Comparison of ENCODE assay signal across 8 cellular contexts in genomic region chrX:150693782-150694574, GRCh38. TPM values are rescaled to one million over a fixed set of nuclear protein-coding genes. Genes with fewer than 3 reads are reported as not detected.
DNase-seq lines count a peak whose midpoint lies in the region; ATAC-seq and TF ChIP-seq lines count a peak whose summit lies in the region.

No MANE protein-coding gene starts in this region.

- CTCF ChIA-PET in activated CD4-positive, alpha-beta memory T cell treated with anti-CD3 and anti-CD28 coated beads, Interleukin-2, amount 10 ng/mL, durations not matched to agents 7 days and 5 days (lab: Charles Lee) = interaction anchor here (1.0 kb wide), 1 partner anchor 11 kb away, joined by 7 read pairs; no protein-coding TSS in a partner anchor

- H3K36me3 Mint-ChIP-seq in activated CD4-positive, alpha-beta memory T cell treated with anti-CD3 and anti-CD28 coated beads, Interleukin-2, amount 10 ng/mL, durations not matched to agents 7 days and 5 days (ENCODE audit: low read depth) = peaks cover 28% of the 10 kb centered on the region
- peaks cover 16% of the 10 kb centered on the region for H3K36me3 Mint-ChIP-seq in effector memory CD8-positive, alpha-beta T cell (ENCODE audit: insufficient read depth)
- peaks cover 3% of the 10 kb centered on the region for H3K36me3 Mint-ChIP-seq in mesothelial cell of epicardium

- no peaks in the 10 kb centered on the region for H3K27me3 Mint-ChIP-seq in activated CD4-positive, alpha-beta memory T cell treated with anti-CD3 and anti-CD28 coated beads, Interleukin-2, amount 10 ng/mL, durations not matched to agents 7 days and 5 days
- no peaks in the 10 kb centered on the region for H3K27me3 Mint-ChIP-seq in effector memory CD8-positive, alpha-beta T cell
- no peaks in the 10 kb centered on the region for H3K27me3 Mint-ChIP-seq in mesothelial cell of epicardium (ENCODE audit: low read depth)

- no peaks in the 10 kb centered on the region for H3K9me3 Mint-ChIP-seq in activated CD4-positive, alpha-beta memory T cell treated with anti-CD3 and anti-CD28 coated beads, Interleukin-2, amount 10 ng/mL, durations not matched to agents 7 days and 5 days
- no peaks in the 10 kb centered on the region for H3K9me3 Mint-ChIP-seq in effector memory CD8-positive, alpha-beta T cell
- peaks cover 27% of the 10 kb centered on the region for H3K9me3 Mint-ChIP-seq in mesothelial cell of epicardium

- TF ChIP-seq CTCF in AG09319 (IDR thresholded peaks at IDR 0.05; ENCODE audit: low read depth, low read length) = no peak
- TF ChIP-seq CTCF in mesothelial cell of epicardium (IDR thresholded peaks at IDR 0.05; ENCODE audit: unreplicated experiment) = no peak

- H3K4me3 Mint-ChIP-seq in activated CD4-positive, alpha-beta memory T cell treated with anti-CD3 and anti-CD28 coated beads, Interleukin-2, amount 10 ng/mL, durations not matched to agents 7 days and 5 days = peak overlapping the region; percentile 88
- H3K4me3 Mint-ChIP-seq in effector memory CD8-positive, alpha-beta T cell = peak overlapping the region; percentile 88 to 89
- H3K4me3 Mint-ChIP-seq in mesothelial cell of epicardium = peak overlapping the region; percentile 84

- POLR2A ChIA-PET in activated CD4-positive, alpha-beta memory T cell treated with anti-CD3 and anti-CD28 coated beads, Interleukin-2, amount 10 ng/mL, durations not matched to agents 7 days and 5 days (lab: Charles Lee) = interaction anchor here (0.7 to 3.8 kb wide), 8 partner anchors 9 to 755 kb away, joined by 3 to 15 read pairs (median 4); partner anchors contain the start of gene EOLA2

- DNase-seq in AG09319 (ENCODE audit: extremely low read depth, low read depth) (peak; percentile 23), NCI-H2196 treated with DMSO at 0.1 percent for 48 hours (lab: John Stamatoyannopoulos, UW; ENCODE audit: unreplicated experiment) (peak; percentile 45), mesothelial cell of epicardium (ENCODE audit: low spot score in 2 of 2, unreplicated experiment in 2 of 2) (no peak)
- DNase-seq in activated CD4-positive, alpha-beta memory T cell treated with anti-CD3 and anti-CD28 coated beads, Interleukin-2, amount 10 ng/mL, durations not matched to agents 7 days and 5 days = peak; percentile 83
- DNase-seq in effector memory CD8-positive, alpha-beta T cell = peak; percentile 30 to 46 (median 34)
- DNase-seq in stimulated activated CD8-positive, alpha-beta memory T cell treated with anti-CD3 and anti-CD28 coated beads, Interleukin-7, amount 100 ng/mL, for 48 hours (ENCODE audit: extremely low read depth in 1 of 2, low read depth in 1 of 2) = peak; percentile 62 to 68

- ATAC-seq in GM18870 (IDR thresholded peaks at IDR 0.05; ENCODE audit: unreplicated experiment) (peak; percentile 49), HG03066 (IDR thresholded peaks at IDR 0.05; ENCODE audit: low read depth, unreplicated experiment) (peak; percentile 71)
- peak; percentile 61 for ATAC-seq in effector memory CD8-positive, alpha-beta T cell (replicated peaks)

- peaks cover 67% of the 10 kb centered on the region for H3K4me1 Mint-ChIP-seq in activated CD4-positive, alpha-beta memory T cell treated with anti-CD3 and anti-CD28 coated beads, Interleukin-2, amount 10 ng/mL, durations not matched to agents 7 days and 5 days
- peaks cover 33 to 35% of the 10 kb centered on the region in 2 donors for H3K4me1 Mint-ChIP-seq in effector memory CD8-positive, alpha-beta T cell (ENCODE audit: low read depth in 2 of 2)
- H3K4me1 Mint-ChIP-seq in mesothelial cell of epicardium = peaks cover 30% of the 10 kb centered on the region

- peak overlapping the region; percentile 100 for H3K27ac Mint-ChIP-seq in activated CD4-positive, alpha-beta memory T cell treated with anti-CD3 and anti-CD28 coated beads, Interleukin-2, amount 10 ng/mL, durations not matched to agents 7 days and 5 days
- H3K27ac Mint-ChIP-seq in effector memory CD8-positive, alpha-beta T cell = peak overlapping the region; percentile 90 to 92
- peak overlapping the region; percentile 97 for H3K27ac Mint-ChIP-seq in mesothelial cell of epicardium

RNA-seq across cellular contexts. Expression of gene MTMR1, which starts 0.8 kb away (rescaled TPM):
- total RNA-seq in activated CD4-positive, alpha-beta memory T cell treated with anti-CD3 and anti-CD28 coated beads, Interleukin-2, amount 10 ng/mL, durations not matched to agents 7 days and 5 days = 10 to 100 TPM; 38.1 to 43.0 TPM
- total RNA-seq in mesothelial cell of epicardium = 33.7 to 38.1 TPM (median 34.4 TPM) in 3 replicates

Comparison
In these comparisons a context has a peak if more than half of its experiments do, and no peak if none do; other contexts are left out.
1. DNase-seq: peak in AG09319 (single experiment), NCI-H2196 treated with DMSO at 0.1 percent for 48 hours (single experiment), activated CD4-positive, alpha-beta memory T cell treated with anti-CD3 and anti-CD28 coated beads, Interleukin-2, amount 10 ng/mL, durations not matched to agents 7 days and 5 days (single experiment), effector memory CD8-positive, alpha-beta T cell (3 of 3) and stimulated activated CD8-positive, alpha-beta memory T cell treated with anti-CD3 and anti-CD28 coated beads, Interleukin-7, amount 100 ng/mL, for 48 hours (2 of 2); none in mesothelial cell of epicardium (0 of 2).
2. Peak in every context shown above with its lines, with median percentiles within 50 percentile points of each other: ATAC-seq, H3K27ac Mint-ChIP-seq and H3K4me3 Mint-ChIP-seq.